Comparison of ENCODE assay signal across 11 cellular contexts in genomic region chr14:44937547-44937946, GRCh38.
"Had no signal": no experiment of that assay in that cellular context is flagged by ENCODE, and none has a peak within 500 bp of the region (broad histone marks: within the 10 kb centered on the region; RNA-seq: fewer than 3 reads in every experiment).

No MANE protein-coding gene starts in this region.

- H3K4me3 ChIP-seq: GM23248, GM23338, HAP-1 had no signal

- H3K9ac ChIP-seq: GM23248 had no signal

- ATAC-seq: GM23338, HCT116 had no signal

- H3K4me1 Mint-ChIP-seq: GM23338, H9 had no signal

- DNase-seq: GM23248, GOT3, H7, H9, HCEC 1CT, HFFc6 had no signal

- H2AFZ ChIP-seq: GM23248, GM23338 had no signal

- H3K9me3 Mint-ChIP-seq: HFFc6 had no signal

- H3K9me3 ChIP-seq: HAP-1 had no signal

- H3K4me2 ChIP-seq: GM23338 had no signal

- H3K4me3 Mint-ChIP-seq: GM23338, H9, HFFc6 had no signal

- H3K27ac ChIP-seq: GM23248 had no signal

- H3K27ac Mint-ChIP-seq: GM23338, H9, HFFc6 had no signal

- FAIRE-seq: H1, H54 had no signal
